Comparison of ENCODE assay signal across 8 cellular contexts in the genomic region with DNA sequence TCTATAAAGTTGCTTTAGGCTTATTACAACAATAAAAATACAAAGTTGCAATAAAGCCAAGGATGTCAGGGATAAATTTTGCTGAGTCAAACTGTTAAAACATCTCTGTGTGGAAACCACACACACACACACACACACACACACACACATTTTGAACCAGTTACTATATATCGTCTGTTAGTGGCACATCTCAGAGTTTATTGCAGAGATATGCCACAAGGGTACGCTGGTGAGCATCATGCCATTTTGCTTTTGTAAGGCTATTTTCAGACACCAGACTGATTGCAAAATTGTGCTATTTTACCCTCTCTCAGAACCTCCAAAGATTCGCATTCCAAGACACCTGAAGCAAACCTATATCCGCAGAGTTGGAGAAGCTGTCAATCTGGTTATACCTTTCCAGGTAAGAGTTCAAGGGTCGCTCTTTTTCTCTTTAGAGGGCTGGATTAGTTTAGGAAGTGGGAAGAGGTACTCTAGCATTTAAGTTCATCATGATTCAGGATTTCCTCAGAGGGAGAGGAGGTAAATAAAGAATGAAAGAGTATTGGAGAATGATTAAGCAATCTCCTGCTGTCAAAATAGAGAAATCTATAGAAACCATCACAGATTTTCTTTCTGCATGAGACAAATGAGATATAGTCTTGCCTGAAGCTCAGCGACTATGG. TPM values are rescaled to one million over a fixed set of nuclear protein-coding genes. Genes with fewer than 3 reads are reported as not detected.
DNase-seq lines count a peak whose midpoint lies in the region; ATAC-seq and TF ChIP-seq lines count a peak whose summit lies in the region.

No MANE protein-coding gene starts in this region.

- CTCF ChIA-PET in Panc1 (lab: Charles Lee) = interaction anchor here (0.6 to 0.9 kb wide), 2 partner anchors 54 to 63 kb away, joined by 3 to 6 read pairs; no protein-coding TSS in a partner anchor

- H3K9me3 ChIP-seq in Panc1 (ENCODE audit: control insufficient read depth, insufficient read depth, low read depth, low read length) = no peaks in the 10 kb centered on the region

- no peak overlapping the region for H3K27ac ChIP-seq in Panc1 (ENCODE audit: low read length)

- H3K4me1 ChIP-seq in Panc1 (ENCODE audit: control insufficient read depth, insufficient read depth, low read length) = no peaks in the 10 kb centered on the region

- no peak overlapping the region for H3K4me3 Mint-ChIP-seq in type B pancreatic cell

- TF ChIP-seq CTCF in GM13976 (IDR thresholded peaks at IDR 0.05; ENCODE audit: borderline replicate concordance, control extremely low read depth, extremely low read depth, insufficient read depth, missing control alignments) (peak; percentile 28), Panc1 (IDR thresholded peaks at IDR 0.05) (peak; percentile 70), type B pancreatic cell (conservative IDR thresholded peaks at IDR 0.05) (peak; percentile 67)

- H3K27me3 ChIP-seq in Panc1 (ENCODE audit: control insufficient read depth, insufficient read depth, low read length) = peaks cover 2% of the 10 kb centered on the region; the same call in 1 of the 2 replicates

- ATAC-seq in Panc1 = no peak
- no peak for ATAC-seq in HG03460 (IDR thresholded peaks at IDR 0.05; ENCODE audit: unreplicated experiment)

- no peaks in the 10 kb centered on the region for H3K27me3 Mint-ChIP-seq in type B pancreatic cell

- H3K4me3 ChIP-seq in Panc1 (ENCODE audit: low read depth in 2 of 2, low read length in 2 of 2) = no peak overlapping the region

- H3K9me3 Mint-ChIP-seq in type B pancreatic cell = no peaks in the 10 kb centered on the region

- peaks cover 7% of the 10 kb centered on the region for H3K4me1 Mint-ChIP-seq in type B pancreatic cell (ENCODE audit: unreplicated experiment)

- POLR2A ChIA-PET in Panc1 (lab: Charles Lee) = no interaction called here

- DNase-seq in AG08396 (ENCODE audit: low spot score) (peak; percentile 34), GM13976 (ENCODE audit: low spot score) (peak; percentile 28), Panc1 (ENCODE audit: low read depth, low spot score) (no peak), T47D (ENCODE audit: low read depth in 1 of 2, low spot score in 1 of 2) (peak; percentile 21 to 65), left kidney (ENCODE audit: low read depth, low spot score) (peak; percentile 40), type B pancreatic cell (ENCODE audit: extremely low spot score, unreplicated experiment) (no peak), GM19240 (ENCODE audit: insufficient read length, low spot score) (no peak)

- intact Hi-C loops in Panc1 (cut with micrococcal nuclease; ENCODE audit: unreplicated experiment) = no loop called here

- BruUV-seq in Panc1 (replicated peaks; lab: Mats Ljungman, UMichigan) = no TSS peak

- H3K36me3 Mint-ChIP-seq in type B pancreatic cell = no peaks in the 10 kb centered on the region

- no peaks in the 10 kb centered on the region for H3K36me3 ChIP-seq in Panc1 (ENCODE audit: control insufficient read depth, insufficient read depth, low read length)

- in situ Hi-C loops in GM13976 (cut with MboI; ENCODE audit: low sequenced_read_pairs, unreplicated experiment) = no loop called here
- in situ Hi-C loops in Panc1 (cut with HindIII; ENCODE audit: low pct_unique_long_range_greater_than_20kb, low sequenced_read_pairs) = no loop called here
- in situ Hi-C loops in T47D (cut with HindIII; ENCODE audit: low pct_unique_long_range_greater_than_20kb, low sequenced_read_pairs) = no loop called here

- no peak overlapping the region for H3K27ac Mint-ChIP-seq in type B pancreatic cell

RNA-seq across cellular contexts. Expression of gene CHPT1, which starts 27.3 kb away (rescaled TPM):
- total RNA-seq in Panc1 (2021; ENCODE audit: unreplicated experiment) (78.3 TPM), type B pancreatic cell (ENCODE audit: low replicate concordance) (26.4 and 35.2 TPM in 2 replicates)
- 70.3 TPM for polyA plus RNA-seq in Panc1 (2012; ENCODE audit: insufficient read length)

Comparison
In these comparisons a context has a peak if more than half of its experiments do, and no peak if none do; other contexts are left out.
1. DNase-seq: peak in AG08396 (single experiment), GM13976 (single experiment), T47D (2 of 2) and left kidney (single experiment); none in Panc1 (single experiment), type B pancreatic cell (single experiment) and GM19240 (single experiment).
2. Peak in every context shown above with its lines, with median percentiles within 50 percentile points of each other: CTCF ChIP-seq.